ENCODE assay signal across 8 cellular contexts in genomic region chr3:126487151-126487771, GRCh38. TPM values are rescaled to one million over a fixed set of nuclear protein-coding genes. Genes with fewer than 3 reads are reported as not detected.
DNase-seq lines count a peak whose midpoint lies in the region; ATAC-seq, FAIRE-seq and TF ChIP-seq lines count a peak whose summit lies in the region.

No MANE protein-coding gene starts in this region.

- peak; percentile 76 for DNase-seq in H9
- DNase-seq in RWPE2 (ENCODE audit: low spot score), result no peak
- DNase-seq in endodermal cell, result peak; percentile 82
- no peak for DNase-seq in psoas muscle
- no peak for DNase-seq in GM13977 (ENCODE audit: low spot score)
- no peak for DNase-seq in small intestine
- DNase-seq in HuH-7 (ENCODE audit: low spot score), result no peak

- H3K27ac ChIP-seq in H9 (ENCODE audit: insufficient read length, low read depth, low read length) (no peak overlapping the region), RWPE2 (ENCODE audit: poor library complexity, severe bottlenecking) (peak overlapping the region; percentile 44), endodermal cell (ENCODE audit: low read depth, low read length) (no peak overlapping the region), psoas muscle (no peak overlapping the region), small intestine (ENCODE audit: low read depth in 1 of 2, low read length in 1 of 2) (no peak overlapping the region)

- H2AK5ac ChIP-seq in H9 (ENCODE audit: insufficient read length, low read length), result no peak overlapping the region

- H3K4me3 ChIP-seq in RWPE2 (ENCODE audit: severe bottlenecking), result no peak overlapping the region
- no peak overlapping the region for H3K4me3 ChIP-seq in endodermal cell (ENCODE audit: low read length)
- H3K4me3 ChIP-seq in psoas muscle, result no peak overlapping the region
- H3K4me3 ChIP-seq in small intestine (ENCODE audit: low read depth in 1 of 2, low read length in 2 of 2), result no peak overlapping the region

- H3K4me3 Mint-ChIP-seq in H9 (no peak overlapping the region; a peak in 1 of 5 replicates), endodermal cell (no peak overlapping the region)

- H3K56ac ChIP-seq in H9 (ENCODE audit: insufficient read length, low read depth, low read length), result no peak overlapping the region

- H3K36me3 Mint-ChIP-seq in H9 (ENCODE audit: insufficient read depth in 1 of 3, low read depth in 3 of 3) (no peaks in the 10 kb centered on the region), endodermal cell (ENCODE audit: low read depth) (no peaks in the 10 kb centered on the region)

- no peak overlapping the region for H2AFZ ChIP-seq in H9 (ENCODE audit: low read length)

- no peak overlapping the region for H3K4ac ChIP-seq in H9 (ENCODE audit: low read depth, low read length)

- no peak overlapping the region for H3K4me2 ChIP-seq in H9 (ENCODE audit: insufficient read depth, insufficient read length, low read length)

- H3K9me3 ChIP-seq in H9 (ENCODE audit: control insufficient read depth, low read depth, low read length) (no peaks in the 10 kb centered on the region), RWPE2 (ENCODE audit: severe bottlenecking) (no peaks in the 10 kb centered on the region), endodermal cell (ENCODE audit: control insufficient read depth, low read length) (no peaks in the 10 kb centered on the region), psoas muscle (no peaks in the 10 kb centered on the region), small intestine (ENCODE audit: control insufficient read depth, low read depth) (no peaks in the 10 kb centered on the region)

- TF ChIP-seq CTCF in H9 (conservative IDR thresholded peaks at IDR 0.05) (peak; percentile 53), RWPE2 (IDR thresholded peaks at IDR 0.05; ENCODE audit: poor library complexity, severe bottlenecking) (peak; percentile 10), endodermal cell (conservative IDR thresholded peaks at IDR 0.05) (peak; percentile 65), psoas muscle (IDR thresholded peaks at IDR 0.05) (peak; percentile 20), GM13977 (IDR thresholded peaks at IDR 0.05; ENCODE audit: extremely low read depth, insufficient read depth, missing control alignments) (no peak)

- no peaks in the 10 kb centered on the region for H3K36me3 ChIP-seq in RWPE2 (ENCODE audit: low read depth)
- no peaks in the 10 kb centered on the region for H3K36me3 ChIP-seq in endodermal cell (ENCODE audit: control insufficient read depth, insufficient read depth, low read length)
- no peaks in the 10 kb centered on the region for H3K36me3 ChIP-seq in psoas muscle (ENCODE audit: insufficient read depth in 1 of 2, low read depth in 1 of 2)
- no peaks in the 10 kb centered on the region for H3K36me3 ChIP-seq in small intestine (ENCODE audit: control insufficient read depth in 2 of 2, insufficient read depth in 2 of 2, low read length in 2 of 2)

- H2BK120ac ChIP-seq in H9 (ENCODE audit: low read depth, low read length, poor library complexity, severe bottlenecking), result no peak overlapping the region

- no peak overlapping the region for H3K18ac ChIP-seq in H9 (ENCODE audit: insufficient read length, low read depth, low read length)

- H4K20me1 ChIP-seq in H9 (ENCODE audit: control insufficient read depth, insufficient read depth, insufficient read length), result no peaks in the 10 kb centered on the region

- no peak overlapping the region for H4K8ac ChIP-seq in H9 (replicated peaks; ENCODE audit: insufficient read length, low read depth, low read length)

- H3K27me3 ChIP-seq in H9 (ENCODE audit: insufficient read depth, low read length), result no peaks in the 10 kb centered on the region
- no peaks in the 10 kb centered on the region for H3K27me3 ChIP-seq in RWPE2 (ENCODE audit: insufficient read depth, poor library complexity, severe bottlenecking)
- no peaks in the 10 kb centered on the region for H3K27me3 ChIP-seq in endodermal cell (ENCODE audit: control insufficient read depth, insufficient read depth, low read length, poor library complexity, severe bottlenecking)
- H3K27me3 ChIP-seq in psoas muscle (ENCODE audit: insufficient read depth in 3 of 3, low read length in 2 of 3), result no peaks in the 10 kb centered on the region
- H3K27me3 ChIP-seq in small intestine (ENCODE audit: control insufficient read depth in 2 of 2, insufficient read depth in 2 of 2, low read length in 2 of 2), result no peaks in the 10 kb centered on the region

- H4K91ac ChIP-seq in H9 (ENCODE audit: insufficient read length, low read depth, low read length), result no peak overlapping the region

- no peak overlapping the region for H2BK12ac ChIP-seq in H9 (ENCODE audit: insufficient read length, low read depth, low read length)

- FAIRE-seq in small intestine (lab: Jason Lieb, UNC), result no peak

- H3K9me3 Mint-ChIP-seq in H9, result no peaks in the 10 kb centered on the region; a peak in 1 of 5 replicates
- no peaks in the 10 kb centered on the region for H3K9me3 Mint-ChIP-seq in endodermal cell

- no peak overlapping the region for H3K23ac ChIP-seq in H9 (ENCODE audit: insufficient read length, low read depth, low read length)

- no peak overlapping the region for H2BK20ac ChIP-seq in H9 (ENCODE audit: low read depth, low read length, poor library complexity, severe bottlenecking)

- H4K5ac ChIP-seq in H9 (ENCODE audit: insufficient read length, low read depth, low read length), result no peak overlapping the region

- H3K9ac ChIP-seq in H9 (ENCODE audit: extremely low read depth, insufficient read length, low read length), result no peak overlapping the region
- H3K9ac ChIP-seq in endodermal cell (ENCODE audit: extremely low read depth, low read length, poor library complexity, severe bottlenecking), result no peak overlapping the region

- no peaks in the 10 kb centered on the region for H3K79me1 ChIP-seq in H9 (ENCODE audit: insufficient read depth, low read depth, low read length, poor library complexity, severe bottlenecking)

- intact Hi-C loops in psoas muscle (cut with DNase I), result no loop called here

- H3K27ac Mint-ChIP-seq in H9, result no peak overlapping the region; a peak in 1 of 7 replicates
- no peak overlapping the region for H3K27ac Mint-ChIP-seq in endodermal cell

- no peak overlapping the region for H2BK15ac ChIP-seq in H9 (ENCODE audit: low read depth, low read length)

- H3K4me1 ChIP-seq in H9 (ENCODE audit: insufficient read depth, low read length) (peaks cover 8% of the 10 kb centered on the region; the same call in 1 of the 2 replicates), RWPE2 (ENCODE audit: insufficient read depth, poor library complexity, severe bottlenecking) (peaks cover 11% of the 10 kb centered on the region), endodermal cell (ENCODE audit: control insufficient read depth, insufficient read depth, low read length) (no peaks in the 10 kb centered on the region), psoas muscle (peaks cover 24% of the 10 kb centered on the region), small intestine (ENCODE audit: control insufficient read depth in 2 of 2, insufficient read depth in 1 of 2, low read depth in 1 of 2, low read length in 1 of 2) (no peaks in the 10 kb centered on the region)

- in situ Hi-C loops in GM13977 (cut with MboI; ENCODE audit: low pct_unique_long_range_greater_than_20kb, low sequenced_read_pairs, unreplicated experiment), result no loop called here

- WGBS in H9 (ENCODE audit: extremely low coverage, insufficient read length, low lambda C conversion rate), result no CpG with 5 or more reads among the region's 17 CpGs
- 86 to 87% methylated on average over 8 to 17 of the region's 17 CpGs for WGBS in endodermal cell (ENCODE audit: insufficient coverage in 1 of 2, insufficient read length in 1 of 2), 2 experiments
- WGBS in psoas muscle, 3 donors, result 26 to 31% (median 27%) methylated on average over 17 of the region's 17 CpGs
- WGBS in small intestine, 3 donors, result 55 to 63% (median 58%) methylated on average over 17 of the region's 17 CpGs

- H3K23me2 ChIP-seq in H9 (ENCODE audit: insufficient read length, low read depth, low read length, poor library complexity, severe bottlenecking), result no peaks in the 10 kb centered on the region

- no peak overlapping the region for H2BK5ac ChIP-seq in H9 (ENCODE audit: insufficient read length, low read length)

- peak; percentile 79 for ATAC-seq in RWPE2 (ENCODE audit: low read depth)
- peak; percentile 44 to 57 (median 53) for ATAC-seq in psoas muscle
- ATAC-seq in HG02759 (IDR thresholded peaks at IDR 0.05; ENCODE audit: unreplicated experiment), result no peak

- no peaks in the 10 kb centered on the region for H3K79me2 ChIP-seq in H9 (ENCODE audit: insufficient read depth, low read length)

- H3K4me1 Mint-ChIP-seq in H9, result peaks cover 32 to 44% of the 10 kb centered on the region in 2 experiments
- peaks cover 8% of the 10 kb centered on the region for H3K4me1 Mint-ChIP-seq in endodermal cell

- H3K14ac ChIP-seq in H9 (ENCODE audit: insufficient read depth, low read length), result no peak overlapping the region

- H3T11ph ChIP-seq in H9 (ENCODE audit: low read length), result no peak overlapping the region

- peaks cover 5% of the 10 kb centered on the region for H3K27me3 Mint-ChIP-seq in H9 (ENCODE audit: low read depth)
- H3K27me3 Mint-ChIP-seq in endodermal cell (ENCODE audit: insufficient read depth), result no peaks in the 10 kb centered on the region

RNA-seq across cellular contexts. Expression of gene ZXDC, which starts 11.6 kb away (rescaled TPM):
- total RNA-seq in H9 (2021) (26.9 and 28.3 TPM in 2 replicates), endodermal cell (10 to 100 TPM; 30.5 to 31.6 TPM), psoas muscle (10 to 100 TPM; 30.3 to 39.5 (median 35.9) TPM)
- 22.5 TPM for polyA plus RNA-seq in endodermal cell (2013, experiment 1 of 2)
- 21.5 TPM for polyA plus RNA-seq in endodermal cell (2013, experiment 2 of 2)
- polyA plus RNA-seq in psoas muscle (10 to 100 TPM; 10.6 to 20.8 (median 16.8) TPM), small intestine (10 to 100 TPM in 2 of 3 donors, 1 to 10 TPM in 1; 10.0 to 15.9 (median 10.8) TPM)

RNA-seq across cellular contexts. Expression of gene UROC1, which starts 30.3 kb away (rescaled TPM):
- not detected in 2 replicates for total RNA-seq in H9 (2021)
- total RNA-seq in endodermal cell, result not detected
- polyA plus RNA-seq in endodermal cell (2013, experiment 1 of 2), result not detected
- polyA plus RNA-seq in endodermal cell (2013, experiment 2 of 2), result not detected
- total RNA-seq in psoas muscle, result under 1 TPM in 2 of 4 donors, not detected in 2; 0.08 to 0.13 TPM
- under 1 TPM in 1 of 3 donors, not detected in 2; 0.03 TPM for polyA plus RNA-seq in psoas muscle
- under 1 TPM in 1 of 3 donors, not detected in 2; 0.27 TPM for polyA plus RNA-seq in small intestine

RNA-seq across cellular contexts. Expression of gene CHST13, which starts 36.7 kb away (rescaled TPM):
- 0.85 and 0.99 TPM in 2 replicates for total RNA-seq in H9 (2021)
- 1 to 10 TPM; 1.6 to 6.7 TPM for total RNA-seq in endodermal cell
- polyA plus RNA-seq in endodermal cell (2013, experiment 1 of 2), result 0.64 TPM
- 0.37 TPM for polyA plus RNA-seq in endodermal cell (2013, experiment 2 of 2)
- under 1 TPM in 1 of 4 donors, not detected in 3; 0.20 TPM for total RNA-seq in psoas muscle
- under 1 TPM in 1 of 3 donors, not detected in 2; 0.07 TPM for polyA plus RNA-seq in psoas muscle
- 1 to 10 TPM in 1 of 3 donors, under 1 TPM in 2; 0.21 to 1.9 (median 0.89) TPM for polyA plus RNA-seq in small intestine

Comparison
In these comparisons a context has a peak if more than half of its experiments do, and no peak if none do; other contexts are left out.
1. DNase-seq: peak in H9 (single experiment) and endodermal cell (single experiment); none in RWPE2 (single experiment), psoas muscle (0 of 2), GM13977 (single experiment), small intestine (single experiment) and HuH-7 (single experiment).